ENCODE assay signal across 8 cellular contexts in the genomic region with DNA sequence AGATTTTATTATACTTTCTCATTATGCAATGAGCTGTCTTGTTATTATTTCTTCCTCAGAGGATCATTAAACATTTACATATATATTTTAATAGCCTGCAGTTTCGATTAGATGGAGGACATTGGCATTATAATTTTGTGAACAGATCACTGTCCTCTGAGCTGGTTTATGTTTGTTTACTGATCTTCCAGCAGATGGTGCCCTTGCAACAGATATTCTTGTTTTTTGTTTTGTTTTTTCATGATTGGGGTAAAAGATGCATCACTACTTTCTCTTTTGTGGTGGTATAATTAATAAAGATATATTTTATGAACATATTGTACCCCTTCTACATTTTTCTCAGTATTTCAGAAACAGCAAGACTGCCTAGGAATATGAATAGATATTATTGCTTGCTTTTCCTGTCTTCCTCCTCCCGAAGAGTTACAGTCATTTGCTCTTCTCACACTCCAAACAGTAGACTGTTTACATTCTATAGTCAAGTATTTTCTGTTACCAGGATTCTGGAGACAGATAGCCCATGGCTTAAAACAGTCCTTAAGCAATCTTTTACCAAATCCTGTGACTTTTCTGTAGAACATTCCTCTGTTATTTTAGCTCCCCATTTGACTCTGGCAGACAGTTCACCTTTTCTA.
DNase-seq lines count a peak whose midpoint lies in the region; ATAC-seq and TF ChIP-seq lines count a peak whose summit lies in the region.

No MANE protein-coding gene starts in this region.

- H3K4me3 ChIP-seq in BE2C (ENCODE audit: low read depth, low read length), result peak overlapping the region; percentile 32
- H3K4me3 ChIP-seq in HCT116 (replicated peaks in 1 of 2; ENCODE audit: low read depth in 1 of 2, low read length in 2 of 2), result no peak overlapping the region
- no peak overlapping the region for H3K4me3 ChIP-seq in OCI-LY1 (ENCODE audit: low read depth, low read length, poor library complexity, severe bottlenecking)

- H3K9me3 Mint-ChIP-seq in T-helper 2 cell treated with Interferon-gamma antibody and Interleukin-4, amounts not matched to agents 5 μg/mL and 100 μg/mL, for 36 hours, result no peaks in the 10 kb centered on the region

- no peak overlapping the region for H3K27ac ChIP-seq in HCT116 (ENCODE audit: low read depth, low read length)
- no peak overlapping the region for H3K27ac ChIP-seq in OCI-LY1 (ENCODE audit: low read depth, low read length, poor library complexity, severe bottlenecking)
- no peak overlapping the region for H3K27ac ChIP-seq in foreskin keratinocyte

- H3K27me3 Mint-ChIP-seq in T-helper 2 cell treated with Interferon-gamma antibody and Interleukin-4, amounts not matched to agents 5 μg/mL and 100 μg/mL, for 36 hours (ENCODE audit: low read depth), result no peaks in the 10 kb centered on the region

- H3K9me2 ChIP-seq in HCT116 (ENCODE audit: insufficient read depth) (no peaks in the 10 kb centered on the region), OCI-LY1 (ENCODE audit: low read depth, low read length) (no peaks in the 10 kb centered on the region)

- no peaks in the 10 kb centered on the region for H3F3A ChIP-seq in OCI-LY1 (ENCODE audit: insufficient read depth, low read length)

- DNase-seq in BE2C, result no peak
- DNase-seq in HCT116 (ENCODE audit: low read depth, low spot score), result peak; percentile 10
- DNase-seq in foreskin keratinocyte, result peak; percentile 3 to 13
- no peak for DNase-seq in T-helper 2 cell treated with Interferon-gamma antibody and Interleukin-4, amounts not matched to agents 5 μg/mL and 100 μg/mL, for 36 hours (ENCODE audit: low spot score)
- DNase-seq in amniotic stem cell (lab: John Stamatoyannopoulos, UW), result no peak

- no peaks in the 10 kb centered on the region for H3K36me3 Mint-ChIP-seq in T-helper 2 cell treated with Interferon-gamma antibody and Interleukin-4, amounts not matched to agents 5 μg/mL and 100 μg/mL, for 36 hours (ENCODE audit: low read depth)

- intact Hi-C loops in HCT116 (cut with micrococcal nuclease), result loop anchor here (1.0 to 5.0 kb wide), 3 partner anchors 952 to 1855 kb away; partner anchors contain the start of gene NDST3

- no TSS peak for BruUV-seq in HCT116 (replicated peaks; lab: Mats Ljungman, UMichigan)

- H3K79me2 ChIP-seq in HCT116 (ENCODE audit: insufficient read depth, low read length) (no peaks in the 10 kb centered on the region), OCI-LY1 (ENCODE audit: insufficient read depth, low read length) (no peaks in the 10 kb centered on the region)

- H3K4me1 Mint-ChIP-seq in T-helper 2 cell treated with Interferon-gamma antibody and Interleukin-4, amounts not matched to agents 5 μg/mL and 100 μg/mL, for 36 hours (ENCODE audit: low read depth), result no peaks in the 10 kb centered on the region

- no peak overlapping the region for H3K4me3 Mint-ChIP-seq in T-helper 2 cell treated with Interferon-gamma antibody and Interleukin-4, amounts not matched to agents 5 μg/mL and 100 μg/mL, for 36 hours

- H2AFZ ChIP-seq in HCT116 (ENCODE audit: low read depth, low read length, poor library complexity, severe bottlenecking), result peak overlapping the region; percentile 57
- no peak overlapping the region for H2AFZ ChIP-seq in OCI-LY1 (ENCODE audit: low read length)

- CTCF ChIA-PET in HCT116 (lab: Charles Lee), result interaction anchor here (0.7 to 1.4 kb wide), 5 partner anchors 9 to 1853 kb away, joined by 3 to 7 read pairs (median 3); no protein-coding TSS in a partner anchor

- TF ChIP-seq RAD21 in HCT116 (IDR thresholded peaks at IDR 0.05; ENCODE audit: low read depth), result peak; percentile 76

- H3K4me1 ChIP-seq in BE2C, result no peaks in the 10 kb centered on the region
- no peaks in the 10 kb centered on the region for H3K4me1 ChIP-seq in HCT116 (ENCODE audit: control insufficient read depth in 1 of 2, insufficient read depth in 2 of 2, low read length in 2 of 2)
- no peaks in the 10 kb centered on the region for H3K4me1 ChIP-seq in OCI-LY1 (ENCODE audit: insufficient read depth, low read length, severe bottlenecking)
- H3K4me1 ChIP-seq in foreskin keratinocyte, result no peaks in the 10 kb centered on the region

- H3K9me3 ChIP-seq in BE2C, result no peaks in the 10 kb centered on the region
- no peaks in the 10 kb centered on the region for H3K9me3 ChIP-seq in HCT116 (ENCODE audit: control insufficient read depth in 1 of 2, insufficient read depth in 1 of 2, low read depth in 1 of 2, low read length in 2 of 2)
- no peaks in the 10 kb centered on the region for H3K9me3 ChIP-seq in OCI-LY1 (ENCODE audit: low read length)

- POLR2A ChIA-PET in HCT116 (lab: Charles Lee), result no interaction called here

- H3K9ac ChIP-seq in HCT116 (ENCODE audit: low read length), result no peak overlapping the region
- no peak overlapping the region for H3K9ac ChIP-seq in OCI-LY1 (ENCODE audit: low read length)

- H4K20me1 ChIP-seq in HCT116 (ENCODE audit: insufficient read depth) (no peaks in the 10 kb centered on the region), OCI-LY1 (ENCODE audit: insufficient read depth, low read length) (no peaks in the 10 kb centered on the region)

- RAD21 ChIA-PET in HCT116 (lab: Charles Lee; ENCODE audit: low non-redundant PET in 1 of 2, low total read pairs in 2 of 2, uncharacterized antibody in 2 of 2, unreplicated experiment in 2 of 2), result interaction anchor here (0.6 kb wide), 2 partner anchors 87 to 111 kb away, joined by 3 read pairs; no protein-coding TSS in a partner anchor

- no peak overlapping the region for H3K27ac Mint-ChIP-seq in T-helper 2 cell treated with Interferon-gamma antibody and Interleukin-4, amounts not matched to agents 5 μg/mL and 100 μg/mL, for 36 hours

- TF ChIP-seq POLR2A in HCT116 (IDR thresholded peaks at IDR 0.05; ENCODE audit: borderline replicate concordance, extremely low read depth, insufficient read depth, insufficient read length), result no peak

- H3K36me3 ChIP-seq in BE2C, result no peaks in the 10 kb centered on the region
- H3K36me3 ChIP-seq in HCT116 (ENCODE audit: control insufficient read depth in 1 of 2, insufficient read depth in 2 of 2, low read length in 2 of 2), result no peaks in the 10 kb centered on the region
- H3K36me3 ChIP-seq in OCI-LY1 (ENCODE audit: insufficient read depth, low read length), result no peaks in the 10 kb centered on the region

- ATAC-seq in HCT116 (peak; percentile 59; the same call in 1 of the 2 replicates), foreskin keratinocyte (peak; percentile 56), GM21825 (IDR thresholded peaks at IDR 0.05; ENCODE audit: unreplicated experiment) (no peak), GM21619 (IDR thresholded peaks at IDR 0.05; ENCODE audit: unreplicated experiment) (no peak)

- H3K4me2 ChIP-seq in HCT116 (ENCODE audit: low read length) (peak overlapping the region; percentile 10; the same call in 1 of the 2 replicates), OCI-LY1 (ENCODE audit: low read length) (no peak overlapping the region)

- TF ChIP-seq CTCF in BE2C (IDR thresholded peaks at IDR 0.05; ENCODE audit: low read depth, low read length) (peak; percentile 64), HCT116 (IDR thresholded peaks at IDR 0.05 in 2 of 3, conservative IDR thresholded peaks at IDR 0.05 in 1 of 3; ENCODE audit: borderline replicate concordance in 1 of 3, insufficient read depth in 1 of 3, low read depth in 2 of 3, low read length in 2 of 3) (peak; percentile 42 to 64 (median 46); a peak in 4 of 6 replicates), OCI-LY1 (IDR thresholded peaks at IDR 0.05; ENCODE audit: low read length) (peak; percentile 51), foreskin keratinocyte (conservative IDR thresholded peaks at IDR 0.05) (peak; percentile 73)

- no peaks in the 10 kb centered on the region for H3K27me3 ChIP-seq in BE2C
- H3K27me3 ChIP-seq in HCT116 (ENCODE audit: insufficient read depth, low read length), result no peaks in the 10 kb centered on the region
- no peaks in the 10 kb centered on the region for H3K27me3 ChIP-seq in OCI-LY1 (ENCODE audit: insufficient read depth, low read length)
- H3K27me3 ChIP-seq in foreskin keratinocyte, result no peaks in the 10 kb centered on the region

TF ChIP-seq in HCT116, 20 proteins besides CTCF, POLR2A, EP300 and RAD21:
- TF ChIP-seq YY1 (IDR thresholded peaks at IDR 0.05; ENCODE audit: extremely low read depth, insufficient replicate concordance, low read depth, low read length), result no peak
- no peak for TF ChIP-seq POLR2AphosphoS5 (IDR thresholded peaks at IDR 0.05; ENCODE audit: low read depth, low read length)
- TF ChIP-seq SP1 (IDR thresholded peaks at IDR 0.05; ENCODE audit: low read depth), result no peak
- TF ChIP-seq, protein P1, sequence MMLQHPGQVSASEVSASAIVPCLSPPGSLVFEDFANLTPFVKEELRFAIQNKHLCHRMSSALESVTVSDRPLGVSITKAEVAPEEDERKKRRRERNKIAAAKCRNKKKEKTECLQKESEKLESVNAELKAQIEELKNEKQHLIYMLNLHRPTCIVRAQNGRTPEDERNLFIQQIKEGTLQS (IDR thresholded peaks at IDR 0.05), result no peak

Comparison
In these comparisons a context has a peak if more than half of its experiments do, and no peak if none do; other contexts are left out.
1. DNase-seq: peak in HCT116 (single experiment) and foreskin keratinocyte (2 of 2); none in BE2C (single experiment), T-helper 2 cell treated with Interferon-gamma antibody and Interleukin-4, amounts not matched to agents 5 μg/mL and 100 μg/mL, for 36 hours (single experiment) and amniotic stem cell (single experiment).
2. ATAC-seq: peak in HCT116 (single experiment) and foreskin keratinocyte (single experiment); none in GM21825 (single experiment) and GM21619 (single experiment).
3. Peak in every context shown above with its lines, with median percentiles within 50 percentile points of each other: CTCF ChIP-seq.